Comparison of ENCODE assay signal across 17 cellular contexts in genomic region chr16:29916979-29917378, GRCh38. TPM values are rescaled to one million over a fixed set of nuclear protein-coding genes. Genes with fewer than 3 reads are reported as not detected.
"Had no signal": no experiment of that assay in that cellular context is flagged by ENCODE, and none has a peak within 500 bp of the region (broad histone marks: within the 10 kb centered on the region; RNA-seq: fewer than 3 reads in every experiment).

No MANE protein-coding gene starts in this region.

- ATAC-seq: activated naive CD8-positive, alpha-beta T cell treated with anti-CD3 and anti-CD28 coated beads, Interleukin-2, amount 50 U/mL, for 24 hours; heart left ventricle; left cardiac atrium; natural killer cell; WTC11 had no signal

- H3K27ac Mint-ChIP-seq: activated naive CD8-positive, alpha-beta T cell treated with anti-CD3 and anti-CD28 coated beads, Interleukin-2, amount 50 U/mL, for 24 hours; dendritic cell treated with granulocyte-macrophage colony-stimulating factor and Interleukin-4, amounts not matched to agents 40 ng/mL and 50 ng/mL, for 4 days; natural killer cell; WTC11 had no signal

- DNase-seq: activated CD8-positive, alpha-beta memory T cell treated with anti-CD3 and anti-CD28 coated beads, Interleukin-2, amount 50 U/mL, for 48 hours; activated naive CD4-positive, alpha-beta T cell treated with anti-CD3 and anti-CD28 coated beads, Interleukin-2, amount 50 U/mL, for 16 hours; activated naive CD8-positive, alpha-beta T cell treated with anti-CD3 and anti-CD28 coated beads, Interleukin-2, amount 50 U/mL, for 24 hours; activated T-cell treated with anti-CD3 and anti-CD28 coated beads, Interleukin-2, amount 50 U/mL, for 48 hours; cerebellar nuclear complex; effector CD8-positive, alpha-beta T cell; esophagus squamous epithelium; heart left ventricle; left cardiac atrium; midbrain; natural killer cell; stimulated activated CD4-positive, alpha-beta T cell treated with anti-CD3 and anti-CD28 coated beads, Interleukin-4, amount 100 ng/mL, for 24 hours; stimulated activated naive CD4-positive, alpha-beta T cell treated with Interleukin-2 at 50 U/mL for 16 hours; T-helper 9 cell; upper lobe of left lung had no signal

- H3K9me3 Mint-ChIP-seq: activated naive CD8-positive, alpha-beta T cell treated with anti-CD3 and anti-CD28 coated beads, Interleukin-2, amount 50 U/mL, for 24 hours; dendritic cell treated with granulocyte-macrophage colony-stimulating factor and Interleukin-4, amounts not matched to agents 40 ng/mL and 50 ng/mL, for 4 days; natural killer cell; WTC11 had no signal

- H3K27me3 Mint-ChIP-seq: activated naive CD8-positive, alpha-beta T cell treated with anti-CD3 and anti-CD28 coated beads, Interleukin-2, amount 50 U/mL, for 24 hours; dendritic cell treated with granulocyte-macrophage colony-stimulating factor and Interleukin-4, amounts not matched to agents 40 ng/mL and 50 ng/mL, for 4 days had no signal

- H3K4me3 Mint-ChIP-seq: activated naive CD8-positive, alpha-beta T cell treated with anti-CD3 and anti-CD28 coated beads, Interleukin-2, amount 50 U/mL, for 24 hours; dendritic cell treated with granulocyte-macrophage colony-stimulating factor and Interleukin-4, amounts not matched to agents 40 ng/mL and 50 ng/mL, for 4 days; natural killer cell; WTC11 had no signal

RNA-seq across cellular contexts. Expression of gene ASPHD1, which starts 16.7 kb away (rescaled TPM):
- total RNA-seq: natural killer cell had no signal
